In the genomic region with DNA sequence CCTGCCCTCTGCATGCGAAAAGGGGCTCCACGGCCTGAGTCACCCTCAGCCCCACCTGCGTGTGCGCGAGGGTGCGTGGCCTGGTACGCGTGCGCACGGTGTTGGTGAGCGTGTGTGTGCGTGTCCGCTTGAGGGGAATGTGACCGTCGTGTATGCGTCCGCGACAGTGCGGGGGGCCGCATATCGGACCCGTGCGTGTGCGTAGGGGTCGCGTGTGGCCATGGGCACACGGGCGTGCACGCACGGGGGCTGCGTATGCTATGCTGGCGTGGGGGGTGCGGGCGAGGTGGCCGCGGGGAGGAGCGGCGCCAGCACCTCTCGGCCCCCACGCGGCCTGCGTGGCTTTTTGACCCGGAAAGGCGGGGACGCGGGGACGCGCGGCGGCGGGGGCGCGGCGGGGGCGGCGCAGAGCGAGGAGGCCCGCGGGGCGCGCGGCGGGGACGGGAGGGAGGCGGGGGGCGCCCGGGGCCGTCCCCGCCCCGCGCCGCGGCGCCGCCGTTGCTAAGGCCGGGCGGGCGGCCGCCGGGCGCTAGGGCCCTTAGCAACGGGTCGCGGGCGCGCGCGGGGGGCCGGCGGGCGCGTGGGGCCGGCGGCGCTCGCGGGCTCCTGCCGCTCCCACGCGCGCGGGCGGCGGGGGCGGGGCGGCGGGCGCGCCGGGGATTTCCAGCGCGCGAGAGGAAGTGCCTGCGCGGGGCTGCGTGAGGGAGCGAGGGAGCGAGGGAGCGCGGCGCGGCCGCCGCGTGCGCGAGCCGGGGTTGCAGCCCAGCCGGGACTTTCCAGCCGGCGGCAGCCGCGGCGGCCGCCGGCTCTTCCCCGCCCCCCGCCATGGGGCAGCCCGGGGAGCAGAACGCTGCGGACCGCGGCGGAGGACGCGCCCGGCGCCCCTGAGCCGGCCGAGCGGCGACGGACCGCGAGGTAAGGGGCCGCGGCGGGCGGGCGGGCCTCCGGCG, we compare ENCODE assay signal across 8 cellular contexts. TPM values are rescaled to one million over a fixed set of nuclear protein-coding genes. Genes with fewer than 3 reads are reported as not detected.
DNase-seq lines count a peak whose midpoint lies in the region; ATAC-seq and TF ChIP-seq lines count a peak whose summit lies in the region.

A gene with protein sequence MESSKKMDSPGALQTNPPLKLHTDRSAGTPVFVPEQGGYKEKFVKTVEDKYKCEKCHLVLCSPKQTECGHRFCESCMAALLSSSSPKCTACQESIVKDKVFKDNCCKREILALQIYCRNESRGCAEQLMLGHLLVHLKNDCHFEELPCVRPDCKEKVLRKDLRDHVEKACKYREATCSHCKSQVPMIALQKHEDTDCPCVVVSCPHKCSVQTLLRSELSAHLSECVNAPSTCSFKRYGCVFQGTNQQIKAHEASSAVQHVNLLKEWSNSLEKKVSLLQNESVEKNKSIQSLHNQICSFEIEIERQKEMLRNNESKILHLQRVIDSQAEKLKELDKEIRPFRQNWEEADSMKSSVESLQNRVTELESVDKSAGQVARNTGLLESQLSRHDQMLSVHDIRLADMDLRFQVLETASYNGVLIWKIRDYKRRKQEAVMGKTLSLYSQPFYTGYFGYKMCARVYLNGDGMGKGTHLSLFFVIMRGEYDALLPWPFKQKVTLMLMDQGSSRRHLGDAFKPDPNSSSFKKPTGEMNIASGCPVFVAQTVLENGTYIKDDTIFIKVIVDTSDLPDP (plus strand): TSS at position 689 of the 950 bp plus-strand sequence. CDS start 92,753 bp downstream, outside the sequence.

- H3K9me3 Mint-ChIP-seq in natural killer cell, result no peaks in the 10 kb centered on the region

- peak within 1 kb of the TSS; percentile 82 for H3K4me2 ChIP-seq in PC-9

- no peak within 1 kb of the TSS; the same call in 1 of the 2 replicates for H3K27ac ChIP-seq in PC-9

- POLR2A ChIA-PET in PC-9 (lab: Charles Lee; ENCODE audit: unreplicated experiment), result no interaction called here

- peaks cover 38% of the 10 kb centered on the region for H3K79me2 ChIP-seq in PC-9 (ENCODE audit: low read depth)

- peak within 1 kb of the TSS; percentile 79 for H3K4me3 ChIP-seq in PC-9

- H3K27me3 ChIP-seq in PC-9 (ENCODE audit: insufficient read depth, low read depth), result no peaks in the 10 kb centered on the region

- TF ChIP-seq CTCF in PC-9 (conservative IDR thresholded peaks at IDR 0.05) (no peak), natural killer cell (IDR thresholded peaks at IDR 0.05) (no peak)

- H3K27ac Mint-ChIP-seq in natural killer cell, result peak within 1 kb of the TSS; percentile 84 to 93

- no peaks in the 10 kb centered on the region for H3K9me2 ChIP-seq in PC-9 (ENCODE audit: insufficient read depth)

- H3K4me3 Mint-ChIP-seq in natural killer cell, result peak within 1 kb of the TSS; percentile 88

- H3K9me3 ChIP-seq in PC-9 (ENCODE audit: insufficient read depth, low read depth), result no peaks in the 10 kb centered on the region

- intact Hi-C loops in PC-9 (cut with micrococcal nuclease; ENCODE audit: unreplicated experiment) (loop anchor here (10.0 kb wide), 1 partner anchor 298 kb away; no protein-coding TSS in a partner anchor), natural killer cell (cut with micrococcal nuclease) (loop anchor here (5.0 to 10.0 kb wide), 3 partner anchors 45 to 315 kb away; a partner anchor contains a TSS)

- no peaks in the 10 kb centered on the region for H3K27me3 Mint-ChIP-seq in natural killer cell (ENCODE audit: low read depth in 2 of 2)

- CTCF ChIA-PET in PC-9 (lab: Charles Lee), result no interaction called here

- BruUV-seq in PC-9 (replicated peaks; lab: Mats Ljungman, UMichigan), result no TSS peak

- peaks cover 13% of the 10 kb centered on the region for H4K20me1 ChIP-seq in PC-9 (ENCODE audit: insufficient read depth)

- no peaks in the 10 kb centered on the region for H3K36me3 Mint-ChIP-seq in natural killer cell

- H3F3A ChIP-seq in PC-9 (ENCODE audit: insufficient read depth, low read depth), result peaks cover 29% of the 10 kb centered on the region

- peak; percentile 73 for DNase-seq in NK-92 treated with Interleukin-12 subunit alpha and Interleukin-12 subunit beta, amount 100 ng/mL, for 24 hours (lab: John Stamatoyannopoulos, UW)
- DNase-seq in NK-92 (lab: John Stamatoyannopoulos, UW; ENCODE audit: unreplicated experiment) (no peak), PC-9 (peak in 1 of 2 experiments; percentile 67), fibroblast of gingiva (ENCODE audit: low read depth) (peak; percentile 73), natural killer cell (peak; percentile 89)
- DNase-seq in activated T-helper 1 cell treated with anti-CD3 and anti-CD28 coated beads, Interleukin-2, amount 50 U/mL, for 16 hours (ENCODE audit: low read depth in 1 of 2, low spot score in 1 of 2), result peak; percentile 68 to 87
- peak; percentile 73 to 90 (median 84) for DNase-seq in stimulated activated naive CD4-positive, alpha-beta T cell (lab: John Stamatoyannopoulos, UW)

- H2AFZ ChIP-seq in PC-9, result peak within 1 kb of the TSS; percentile 82

- ATAC-seq in HG03025 (IDR thresholded peaks at IDR 0.05; ENCODE audit: low FRiP score, unreplicated experiment) (peak; percentile 49), natural killer cell (peak; percentile 74 to 90 (median 80))

- peaks cover 32 to 42% of the 10 kb centered on the region in 2 donors for H3K4me1 Mint-ChIP-seq in natural killer cell

- no peaks in the 10 kb centered on the region for H3K36me3 ChIP-seq in PC-9 (ENCODE audit: low read depth)

- H3K4me1 ChIP-seq in PC-9 (replicated peaks; ENCODE audit: insufficient read depth), result peaks cover 21% of the 10 kb centered on the region

RNA-seq across cellular contexts. Expression of the gene that starts here (rescaled TPM):
- total RNA-seq in PC-9 (2021) (38.6 and 41.3 TPM in 2 replicates), natural killer cell (10 to 100 TPM; 21.0 to 31.6 (median 23.5) TPM)
